ENCODE assay signal across 11 cellular contexts in the genomic region with DNA sequence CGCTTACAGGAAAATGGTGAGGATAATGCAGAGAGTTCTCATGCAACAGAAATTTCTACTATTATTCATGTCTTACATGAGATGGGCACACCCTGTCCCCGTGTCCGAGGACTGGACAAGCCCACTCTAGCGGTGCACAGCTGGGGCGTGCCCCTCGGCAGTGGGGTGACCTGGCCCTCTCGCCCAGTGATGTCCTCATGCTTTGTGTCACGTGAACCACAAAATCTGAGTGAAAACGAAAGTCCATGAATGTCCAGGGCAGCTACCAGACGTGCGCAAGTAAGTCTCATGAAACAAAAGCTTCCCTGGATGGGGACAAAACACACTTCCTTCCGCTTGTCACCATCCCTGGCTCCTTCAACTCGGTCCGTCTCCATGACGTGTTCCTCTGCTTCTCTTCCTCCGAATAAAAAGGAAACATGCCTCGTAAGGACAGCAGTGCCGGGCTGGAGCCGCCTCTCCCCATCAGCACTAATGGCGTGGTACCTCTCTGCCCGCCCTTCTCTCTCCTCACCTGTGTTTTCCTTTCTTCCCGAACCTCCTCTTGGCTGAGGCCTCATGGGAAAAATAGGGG. TPM values are rescaled to one million over a fixed set of nuclear protein-coding genes. Genes with fewer than 3 reads are reported as not detected.
A peak's percentile ranks its signal among the peaks of the same experiment; 100 is the strongest.
DNase-seq lines count a peak whose midpoint lies in the region; ATAC-seq and TF ChIP-seq lines count a peak whose summit lies in the region.
"Had no signal": no experiment of that assay in that cellular context is flagged by ENCODE, and none has a peak within 500 bp of the region (broad histone marks: within the 10 kb centered on the region; RNA-seq: fewer than 3 reads in every experiment).

No MANE protein-coding gene starts in this region.

- peaks cover 38% of the 10 kb centered on the region for H3K27me3 Mint-ChIP-seq in memory B cell
- peaks cover 58 to 63% of the 10 kb centered on the region in 2 donors for H3K27me3 Mint-ChIP-seq in stimulated activated naive B cell treated with anti-CD40 and anti-IgM and Interleukin-4, amounts not matched to agents 10 μg/mL and 1 μg/mL and 100 μg/mL, for 72 hours

- intact Hi-C loops in Right ventricle myocardium inferior (cut with DNase I) (no loop called here), cardiac septum (cut with DNase I) (loop anchor here (2.0 kb wide), 1 partner anchor 137 kb away; no protein-coding TSS in a partner anchor), vagina (cut with DNase I) (no loop called here), lower leg skin (cut with DNase I; ENCODE audit: low total_unique reads) (no loop called here)

- H3K27me3 ChIP-seq in vagina, result no peaks in the 10 kb centered on the region

- H3K4me1 Mint-ChIP-seq in memory B cell, result no peaks in the 10 kb centered on the region
- peaks cover 0 to 5% of the 10 kb centered on the region in 2 donors for H3K4me1 Mint-ChIP-seq in stimulated activated naive B cell treated with anti-CD40 and anti-IgM and Interleukin-4, amounts not matched to agents 10 μg/mL and 1 μg/mL and 100 μg/mL, for 72 hours

- peak overlapping the region; percentile 56 for H3K4me3 ChIP-seq in choroid plexus epithelial cell (ENCODE audit: low read depth, low read length)
- peak overlapping the region; percentile 20 for H3K4me3 ChIP-seq in vagina
- H3K4me3 ChIP-seq in lower leg skin (ENCODE audit: low read depth, poor library complexity, severe bottlenecking), result no peak overlapping the region

- H3K4me1 ChIP-seq in vagina, result peaks cover 36% of the 10 kb centered on the region

- no peak overlapping the region for H3K27ac Mint-ChIP-seq in memory B cell
- H3K27ac Mint-ChIP-seq in stimulated activated naive B cell treated with anti-CD40 and anti-IgM and Interleukin-4, amounts not matched to agents 10 μg/mL and 1 μg/mL and 100 μg/mL, for 72 hours, result no peak overlapping the region
- H3K27ac Mint-ChIP-seq: activated T-helper 2 cell treated with anti-CD3 and anti-CD28 coated beads, Interferon-gamma antibody, Interleukin-2, Interleukin-4, amounts not matched to agents 10 μg/mL and 5 μg/mL and 100 μg/mL, durations not matched to agents 14 hours and 24 hours and 36 hours; CD4-positive, CD25-positive, alpha-beta regulatory T cell; naive B cell had no signal

- TF ChIP-seq POLR2A in vagina (IDR thresholded peaks at IDR 0.05) (no peak), lower leg skin (IDR thresholded peaks at IDR 0.05) (no peak)

- peak overlapping the region; percentile 49 for H3K4me3 Mint-ChIP-seq in memory B cell
- H3K4me3 Mint-ChIP-seq in stimulated activated naive B cell treated with anti-CD40 and anti-IgM and Interleukin-4, amounts not matched to agents 10 μg/mL and 1 μg/mL and 100 μg/mL, for 72 hours, result peak overlapping the region in 1 of 2 donors; percentile 4

- ATAC-seq in Right ventricle myocardium inferior (peak; percentile 3), memory B cell (ENCODE audit: low read depth) (no peak)
- ATAC-seq in stimulated activated naive B cell treated with anti-CD40 and anti-IgM and Interleukin-4, amounts not matched to agents 10 μg/mL and 1 μg/mL and 100 μg/mL, for 72 hours (replicated peaks), result no peak

- H3K9me3 ChIP-seq in vagina, result no peaks in the 10 kb centered on the region

- TF ChIP-seq CTCF in choroid plexus epithelial cell (conservative IDR thresholded peaks at IDR 0.05; ENCODE audit: low read depth, low read length) (no peak), vagina (IDR thresholded peaks at IDR 0.05) (no peak), lower leg skin (IDR thresholded peaks at IDR 0.05) (no peak)

- peak overlapping the region; percentile 86 for H3K27ac ChIP-seq in vagina

- H3K36me3 Mint-ChIP-seq in memory B cell, result peaks cover 2% of the 10 kb centered on the region
- no peaks in the 10 kb centered on the region for H3K36me3 Mint-ChIP-seq in stimulated activated naive B cell treated with anti-CD40 and anti-IgM and Interleukin-4, amounts not matched to agents 10 μg/mL and 1 μg/mL and 100 μg/mL, for 72 hours
- H3K36me3 Mint-ChIP-seq: CD4-positive, CD25-positive, alpha-beta regulatory T cell; naive B cell had no signal

- H3K36me3 ChIP-seq in vagina, result no peaks in the 10 kb centered on the region

- 68 to 80% methylated on average over 22 of the region's 22 CpGs for WGBS in lower leg skin, 2 donors

- H3K9me3 Mint-ChIP-seq in memory B cell, result no peaks in the 10 kb centered on the region
- H3K9me3 Mint-ChIP-seq in stimulated activated naive B cell treated with anti-CD40 and anti-IgM and Interleukin-4, amounts not matched to agents 10 μg/mL and 1 μg/mL and 100 μg/mL, for 72 hours, result no peaks in the 10 kb centered on the region
- H3K9me3 Mint-ChIP-seq: activated T-helper 2 cell treated with anti-CD3 and anti-CD28 coated beads, Interferon-gamma antibody, Interleukin-2, Interleukin-4, amounts not matched to agents 10 μg/mL and 5 μg/mL and 100 μg/mL, durations not matched to agents 14 hours and 24 hours and 36 hours had no signal

- DNase-seq in Right ventricle myocardium inferior (ENCODE audit: missing footprints), result no peak
- no peak for DNase-seq in cardiac septum (ENCODE audit: low spot score)
- DNase-seq in choroid plexus epithelial cell (ENCODE audit: low read depth), result no peak
- DNase-seq in memory B cell (ENCODE audit: low spot score in 2 of 2), result no peak
- no peak for DNase-seq in vagina (ENCODE audit: extremely low spot score in 2 of 2)
- no peak for DNase-seq in stimulated activated CD4-positive, alpha-beta T cell treated with anti-CD3 and anti-CD28 coated beads, Interleukin-15, amount 100 ng/mL, for 24 hours
- DNase-seq in stimulated activated naive B cell treated with anti-CD40 and anti-IgM and Interleukin-4, amounts not matched to agents 10 μg/mL and 1 μg/mL and 100 μg/mL, for 72 hours, result no peak
- DNase-seq in lower leg skin (ENCODE audit: low spot score in 2 of 2), result no peak
- DNase-seq: CD4-positive, CD25-positive, alpha-beta regulatory T cell; naive B cell had no signal

RNA-seq across cellular contexts. Expression of gene ANKRD10, which starts 45.6 kb away (rescaled TPM):
- total RNA-seq in Right ventricle myocardium inferior (48.6 TPM), cardiac septum (84.4 TPM), vagina (114 TPM), lower leg skin (10 to 100 TPM; 37.3 to 51.8 (median 46.9) TPM)
